Comparison of ENCODE assay signal across 15 cellular contexts in genomic region chr12:84875241-84875640, GRCh38. TPM values are rescaled to one million over a fixed set of nuclear protein-coding genes. Genes with fewer than 3 reads are reported as not detected.
A peak's percentile ranks its signal among the peaks of the same experiment; 100 is the strongest.
DNase-seq lines count a peak whose midpoint lies in the region; ATAC-seq and TF ChIP-seq lines count a peak whose summit lies in the region.
"Had no signal": no experiment of that assay in that cellular context is flagged by ENCODE, and none has a peak within 500 bp of the region (broad histone marks: within the 10 kb centered on the region; RNA-seq: fewer than 3 reads in every experiment).

No MANE protein-coding gene starts in this region.

- H3K4me1 Mint-ChIP-seq in neural progenitor cell, result peaks cover 11% of the 10 kb centered on the region

- POLR2A ChIA-PET in A673 (lab: Charles Lee; ENCODE audit: low non-redundant PET), result no interaction called here

- CTCF ChIA-PET in A673 (lab: Charles Lee), result interaction anchor here (2.3 kb wide), 1 partner anchor 154 kb away, joined by 10 read pairs; no protein-coding TSS in a partner anchor

- H3F3A ChIP-seq in neural progenitor cell (ENCODE audit: low read depth), result no peaks in the 10 kb centered on the region

- TF ChIP-seq CTCF in A673 (conservative IDR thresholded peaks at IDR 0.05; ENCODE audit: low read depth, low read length), result no peak
- TF ChIP-seq CTCF in neural progenitor cell (IDR thresholded peaks at IDR 0.05), result no peak

- H3K4me1 ChIP-seq in A673 (ENCODE audit: insufficient read depth, low read length, poor library complexity, severe bottlenecking), result no peaks in the 10 kb centered on the region
- peaks cover 4% of the 10 kb centered on the region; the same call in 1 of the 2 replicates for H3K4me1 ChIP-seq in HAP-1
- H3K4me1 ChIP-seq in neural progenitor cell, result peaks cover 5% of the 10 kb centered on the region

- ATAC-seq in HG02885 (IDR thresholded peaks at IDR 0.05; ENCODE audit: poor library complexity, unreplicated experiment) (no peak), HG03108 (IDR thresholded peaks at IDR 0.05; ENCODE audit: unreplicated experiment) (no peak)

- no peaks in the 10 kb centered on the region for H3K27me3 ChIP-seq in A673 (replicated peaks; ENCODE audit: insufficient read depth, low read depth, low read length, poor library complexity)
- H3K27me3 ChIP-seq in HAP-1 (ENCODE audit: low read depth), result no peaks in the 10 kb centered on the region
- H3K27me3 ChIP-seq in neural progenitor cell, result no peaks in the 10 kb centered on the region
- H3K27me3 ChIP-seq: BLaER1 treated with 17β-estradiol and CSF1 and Interleukin-3, amounts not matched to agents 10 nM and 100 nM had no signal

- H3K9me3 ChIP-seq in A673 (ENCODE audit: low read depth, low read length, poor library complexity, severe bottlenecking), result no peaks in the 10 kb centered on the region
- H3K9me3 ChIP-seq in HAP-1, result no peaks in the 10 kb centered on the region
- no peaks in the 10 kb centered on the region for H3K9me3 ChIP-seq in SK-N-MC (ENCODE audit: low read depth, low read length)
- no peaks in the 10 kb centered on the region for H3K9me3 ChIP-seq in neural progenitor cell (ENCODE audit: low read depth)
- H3K9me3 ChIP-seq: BLaER1 treated with 17β-estradiol and CSF1 and Interleukin-3, amounts not matched to agents 10 nM and 100 nM had no signal

- H3K27ac Mint-ChIP-seq in neural progenitor cell, result no peak overlapping the region
- H3K27ac Mint-ChIP-seq: CD4-positive, alpha-beta T cell had no signal

- intact Hi-C loops in A673 (cut with micrococcal nuclease; ENCODE audit: unreplicated experiment), result loop anchor here (10.0 kb wide), 2 partner anchors 280 to 570 kb away; no protein-coding TSS in a partner anchor

- DNase-seq in A673 (ENCODE audit: low spot score), result peak; percentile 34
- DNase-seq in HAP-1 (ENCODE audit: low spot score in 2 of 2), result peak; percentile 63 to 72
- DNase-seq in SK-N-MC (ENCODE audit: low read depth, low spot score), result no peak
- DNase-seq in neural progenitor cell (ENCODE audit: low spot score), result peak; percentile 79
- DNase-seq in stimulated activated naive CD4-positive, alpha-beta T cell treated with Interleukin-2 at 50 U/mL for 16 hours (lab: John Stamatoyannopoulos, UW), result no peak
- no peak for DNase-seq in hypothalamus (lab: John Stamatoyannopoulos, UW)
- DNase-seq: CD4-positive, alpha-beta T cell; NCI-H187 had no signal

- H2AFZ ChIP-seq in neural progenitor cell (replicated peaks), result no peak overlapping the region

- no peaks in the 10 kb centered on the region for H4K20me1 ChIP-seq in neural progenitor cell (ENCODE audit: low read depth)
- H4K20me1 ChIP-seq: BLaER1 treated with 17β-estradiol and CSF1 and Interleukin-3, amounts not matched to agents 10 nM and 100 nM had no signal

- peaks cover 2% of the 10 kb centered on the region for H3K27me3 Mint-ChIP-seq in neural progenitor cell (ENCODE audit: insufficient read depth, low read depth)
- H3K27me3 Mint-ChIP-seq: CD4-positive, alpha-beta T cell had no signal

- in situ Hi-C loops in HAP-1 (cut with MboI; ENCODE audit: low sequenced_read_pairs), result no loop called here

- no peaks in the 10 kb centered on the region for H3K9me3 Mint-ChIP-seq in neural progenitor cell
- H3K9me3 Mint-ChIP-seq: CD4-positive, alpha-beta T cell had no signal

- no peak overlapping the region for H3K9ac ChIP-seq in SK-N-MC (ENCODE audit: insufficient read length)
- no peak overlapping the region for H3K9ac ChIP-seq in neural progenitor cell
- H3K9ac ChIP-seq: BLaER1 treated with 17β-estradiol and CSF1 and Interleukin-3, amounts not matched to agents 10 nM and 100 nM had no signal

- H3K4me2 ChIP-seq in neural progenitor cell, result peak overlapping the region; percentile 56
- H3K4me2 ChIP-seq: BLaER1 treated with 17β-estradiol and CSF1 and Interleukin-3, amounts not matched to agents 10 nM and 100 nM had no signal

- no peaks in the 10 kb centered on the region for H3K36me3 Mint-ChIP-seq in neural progenitor cell

- H3K79me2 ChIP-seq in neural progenitor cell (ENCODE audit: low read depth), result no peaks in the 10 kb centered on the region

- no TSS peak for BruUV-seq in A673 (replicated peaks; lab: Mats Ljungman, UMichigan)

- no peaks in the 10 kb centered on the region for H3K36me3 ChIP-seq in A673 (ENCODE audit: insufficient read depth, low read length, poor library complexity, severe bottlenecking)
- no peaks in the 10 kb centered on the region for H3K36me3 ChIP-seq in HAP-1 (replicated peaks)
- no peaks in the 10 kb centered on the region for H3K36me3 ChIP-seq in SK-N-MC (ENCODE audit: insufficient read depth, low read length)
- no peaks in the 10 kb centered on the region for H3K36me3 ChIP-seq in neural progenitor cell
- H3K36me3 ChIP-seq: BLaER1 treated with 17β-estradiol and CSF1 and Interleukin-3, amounts not matched to agents 10 nM and 100 nM had no signal

- no peak overlapping the region for H3K4me3 ChIP-seq in A673 (ENCODE audit: low read depth, low read length, poor library complexity, severe bottlenecking)
- no peak overlapping the region for H3K4me3 ChIP-seq in HAP-1
- peak overlapping the region; percentile 27 for H3K4me3 ChIP-seq in SK-N-MC
- no peak overlapping the region for H3K4me3 ChIP-seq in neural progenitor cell
- H3K4me3 ChIP-seq: BLaER1 treated with 17β-estradiol and CSF1 and Interleukin-3, amounts not matched to agents 10 nM and 100 nM had no signal

- no peak overlapping the region for H3K4me3 Mint-ChIP-seq in neural progenitor cell
- H3K4me3 Mint-ChIP-seq: CD4-positive, alpha-beta T cell had no signal

- no peak overlapping the region for H3K27ac ChIP-seq in A673 (ENCODE audit: low read depth, low read length, poor library complexity, severe bottlenecking)
- peak overlapping the region; percentile 77 for H3K27ac ChIP-seq in SK-N-MC
- H3K27ac ChIP-seq in neural progenitor cell, result no peak overlapping the region
- H3K27ac ChIP-seq: BLaER1 treated with 17β-estradiol and CSF1 and Interleukin-3, amounts not matched to agents 10 nM and 100 nM; RWPE1 had no signal

RNA-seq across cellular contexts. Expression of gene SLC6A15, which starts 37.4 kb away (rescaled TPM):
- total RNA-seq in A673 (2021) (9.2 and 11.0 TPM in 2 replicates), neural progenitor cell (ENCODE audit: low replicate concordance) (15.1 and 25.4 TPM in 2 replicates)
- total RNA-seq: A172; CD4-positive, alpha-beta T cell; HepG2; OCI-LY7 had no signal

Comparison
In these comparisons a context has a peak if more than half of its experiments do, and no peak if none do; other contexts are left out.
1. DNase-seq: peak in A673 (single experiment), HAP-1 (2 of 2) and neural progenitor cell (single experiment); none in SK-N-MC (single experiment), stimulated activated naive CD4-positive, alpha-beta T cell treated with Interleukin-2 at 50 U/mL for 16 hours (single experiment) and hypothalamus (0 of 51).